In the genomic region with DNA sequence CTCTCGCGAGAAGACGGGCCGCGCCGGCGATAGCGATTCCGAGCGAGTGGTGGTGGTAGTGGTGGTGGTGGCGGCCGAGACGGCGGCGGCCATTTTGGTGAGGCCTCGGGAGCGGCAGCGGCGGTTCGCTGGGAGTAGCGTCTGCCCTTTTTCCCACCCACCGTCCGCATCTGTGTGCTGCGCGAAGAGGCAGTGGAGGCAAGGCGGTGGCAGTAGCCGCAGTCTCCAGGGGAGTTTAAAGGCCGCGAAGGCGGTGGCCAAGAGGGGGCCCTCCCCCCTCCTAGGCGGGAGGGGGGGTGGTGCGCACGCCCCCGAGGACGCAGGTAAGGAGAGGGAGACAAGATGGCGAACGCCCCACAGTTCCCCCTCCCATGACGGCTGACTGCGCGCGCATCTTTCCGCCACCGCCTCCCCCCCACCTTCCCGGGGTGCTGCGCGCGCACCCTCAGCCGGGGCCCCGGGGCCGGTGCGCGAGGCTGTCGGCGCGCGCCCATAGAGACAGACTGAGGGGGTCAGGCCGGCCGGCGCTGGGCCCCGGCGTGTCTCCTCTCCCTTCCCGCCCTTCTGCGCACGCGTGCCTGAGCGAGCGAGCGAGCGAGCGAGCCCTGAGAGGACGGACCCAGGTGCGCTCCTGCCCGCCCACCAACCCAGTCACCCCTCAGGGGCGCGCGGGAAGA, we compare ENCODE assay signal across 1 cellular context.
TF ChIP-seq lines count a peak whose summit lies in the region.

No MANE protein-coding gene starts in this region.

TF ChIP-seq in HepG2, 621 proteins besides CTCF, POLR2A, EP300 and RAD21 (continued from another document and continues in another):
- TF ChIP-seq, protein P1, sequence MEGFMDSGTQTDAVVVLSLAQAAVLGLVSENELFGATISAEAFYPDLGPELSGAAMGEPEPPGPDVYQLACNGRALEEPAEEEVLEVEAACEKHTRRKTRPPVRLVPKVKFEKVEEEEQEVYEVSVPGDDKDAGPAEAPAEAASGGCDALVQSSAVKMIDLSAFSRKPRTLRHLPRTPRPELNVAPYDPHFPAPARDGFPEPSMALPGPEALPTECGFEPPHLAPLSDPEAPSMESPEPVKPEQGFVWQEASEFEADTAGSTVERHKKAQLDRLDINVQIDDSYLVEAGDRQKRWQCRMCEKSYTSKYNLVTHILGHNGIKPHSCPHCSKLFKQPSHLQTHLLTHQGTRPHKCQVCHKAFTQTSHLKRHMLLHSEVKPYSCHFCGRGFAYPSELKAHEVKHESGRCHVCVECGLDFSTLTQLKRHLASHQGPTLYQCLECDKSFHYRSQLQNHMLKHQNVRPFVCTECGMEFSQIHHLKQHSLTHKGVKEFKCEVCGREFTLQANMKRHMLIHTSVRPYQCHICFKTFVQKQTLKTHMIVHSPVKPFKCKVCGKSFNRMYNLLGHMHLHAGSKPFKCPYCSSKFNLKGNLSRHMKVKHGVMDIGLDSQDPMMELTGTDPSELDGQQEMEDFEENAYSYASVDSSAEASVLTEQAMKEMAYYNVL (CRISPR knock-in tag; IDR thresholded peaks at IDR 0.05; ENCODE audit: borderline replicate concordance): peak; percentile 66; the same call in 1 of the 2 replicates
- TF ChIP-seq KDM2A (CRISPR knock-in tag; IDR thresholded peaks at IDR 0.05; ENCODE audit: borderline replicate concordance, low read depth): peak; percentile 99
- no peak for TF ChIP-seq RORA (CRISPR knock-in tag; IDR thresholded peaks at IDR 0.05)
- no peak for TF ChIP-seq ZNF17 (CRISPR knock-in tag; IDR thresholded peaks at IDR 0.05)
- no peak for TF ChIP-seq ZFAT (CRISPR knock-in tag; conservative IDR thresholded peaks at IDR 0.05)
- TF ChIP-seq HOXA5 (CRISPR knock-in tag; IDR thresholded peaks at IDR 0.05): peak; percentile 77; the same call in 1 of the 2 replicates
- TF ChIP-seq SMYD3 (CRISPR knock-in tag; IDR thresholded peaks at IDR 0.05): 0 out of 2 replicates have a peak, but pooled peaks have one; percentile 57
- TF ChIP-seq FOXK1 (CRISPR knock-in tag; IDR thresholded peaks at IDR 0.05; ENCODE audit: borderline replicate concordance, low read depth): peak; percentile 88
- TF ChIP-seq, protein P2, sequence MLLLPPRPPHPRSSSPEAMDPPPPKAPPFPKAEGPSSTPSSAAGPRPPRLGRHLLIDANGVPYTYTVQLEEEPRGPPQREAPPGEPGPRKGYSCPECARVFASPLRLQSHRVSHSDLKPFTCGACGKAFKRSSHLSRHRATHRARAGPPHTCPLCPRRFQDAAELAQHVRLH (CRISPR knock-in tag; IDR thresholded peaks at IDR 0.05; ENCODE audit: borderline replicate concordance, low read depth): peak; percentile 87; the same call in 1 of the 2 replicates
- TF ChIP-seq, protein P3, sequence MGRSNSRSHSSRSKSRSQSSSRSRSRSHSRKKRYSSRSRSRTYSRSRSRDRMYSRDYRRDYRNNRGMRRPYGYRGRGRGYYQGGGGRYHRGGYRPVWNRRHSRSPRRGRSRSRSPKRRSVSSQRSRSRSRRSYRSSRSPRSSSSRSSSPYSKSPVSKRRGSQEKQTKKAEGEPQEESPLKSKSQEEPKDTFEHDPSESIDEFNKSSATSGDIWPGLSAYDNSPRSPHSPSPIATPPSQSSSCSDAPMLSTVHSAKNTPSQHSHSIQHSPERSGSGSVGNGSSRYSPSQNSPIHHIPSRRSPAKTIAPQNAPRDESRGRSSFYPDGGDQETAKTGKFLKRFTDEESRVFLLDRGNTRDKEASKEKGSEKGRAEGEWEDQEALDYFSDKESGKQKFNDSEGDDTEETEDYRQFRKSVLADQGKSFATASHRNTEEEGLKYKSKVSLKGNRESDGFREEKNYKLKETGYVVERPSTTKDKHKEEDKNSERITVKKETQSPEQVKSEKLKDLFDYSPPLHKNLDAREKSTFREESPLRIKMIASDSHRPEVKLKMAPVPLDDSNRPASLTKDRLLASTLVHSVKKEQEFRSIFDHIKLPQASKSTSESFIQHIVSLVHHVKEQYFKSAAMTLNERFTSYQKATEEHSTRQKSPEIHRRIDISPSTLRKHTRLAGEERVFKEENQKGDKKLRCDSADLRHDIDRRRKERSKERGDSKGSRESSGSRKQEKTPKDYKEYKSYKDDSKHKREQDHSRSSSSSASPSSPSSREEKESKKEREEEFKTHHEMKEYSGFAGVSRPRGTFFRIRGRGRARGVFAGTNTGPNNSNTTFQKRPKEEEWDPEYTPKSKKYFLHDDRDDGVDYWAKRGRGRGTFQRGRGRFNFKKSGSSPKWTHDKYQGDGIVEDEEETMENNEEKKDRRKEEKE (IDR thresholded peaks at IDR 0.05): no peak
- TF ChIP-seq, protein P4, sequence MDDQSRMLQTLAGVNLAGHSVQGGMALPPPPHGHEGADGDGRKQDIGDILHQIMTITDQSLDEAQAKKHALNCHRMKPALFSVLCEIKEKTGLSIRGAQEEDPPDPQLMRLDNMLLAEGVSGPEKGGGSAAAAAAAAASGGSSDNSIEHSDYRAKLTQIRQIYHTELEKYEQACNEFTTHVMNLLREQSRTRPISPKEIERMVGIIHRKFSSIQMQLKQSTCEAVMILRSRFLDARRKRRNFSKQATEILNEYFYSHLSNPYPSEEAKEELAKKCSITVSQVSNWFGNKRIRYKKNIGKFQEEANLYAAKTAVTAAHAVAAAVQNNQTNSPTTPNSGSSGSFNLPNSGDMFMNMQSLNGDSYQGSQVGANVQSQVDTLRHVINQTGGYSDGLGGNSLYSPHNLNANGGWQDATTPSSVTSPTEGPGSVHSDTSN (CRISPR knock-in tag; IDR thresholded peaks at IDR 0.05; ENCODE audit: borderline replicate concordance): no peak
- no peak; the same call in 1 of the 2 replicates for TF ChIP-seq ELF3 (CRISPR knock-in tag; IDR thresholded peaks at IDR 0.05)
- TF ChIP-seq EED (CRISPR knock-in tag; IDR thresholded peaks at IDR 0.05): peak; percentile 99; the same call in 1 of the 2 replicates
- TF ChIP-seq RFX5 (IDR thresholded peaks at IDR 0.05; ENCODE audit: low read depth, low read length): no peak
- no peak for TF ChIP-seq ATAD3A (CRISPR knock-in tag; IDR thresholded peaks at IDR 0.05)
- TF ChIP-seq, protein P5, sequence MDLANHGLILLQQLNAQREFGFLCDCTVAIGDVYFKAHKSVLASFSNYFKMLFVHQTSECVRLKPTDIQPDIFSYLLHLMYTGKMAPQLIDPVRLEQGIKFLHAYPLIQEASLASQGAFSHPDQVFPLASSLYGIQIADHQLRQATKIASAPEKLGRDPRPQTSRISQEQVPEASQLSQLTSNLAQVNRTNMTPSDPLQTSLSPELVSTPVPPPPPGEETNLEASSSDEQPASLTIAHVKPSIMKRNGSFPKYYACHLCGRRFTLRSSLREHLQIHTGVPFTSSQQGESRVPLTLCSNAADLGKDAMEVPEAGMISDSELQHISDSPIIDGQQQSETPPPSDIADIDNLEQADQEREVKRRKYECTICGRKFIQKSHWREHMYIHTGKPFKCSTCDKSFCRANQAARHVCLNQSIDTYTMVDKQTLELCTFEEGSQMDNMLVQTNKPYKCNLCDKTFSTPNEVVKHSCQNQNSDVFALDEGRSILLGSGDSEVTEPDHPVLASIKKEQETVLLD (CRISPR knock-in tag; IDR thresholded peaks at IDR 0.05; ENCODE audit: low read depth): peak; percentile 96; the same call in 1 of the 2 replicates
- peak; percentile 63; the same call in 1 of the 2 replicates for TF ChIP-seq NFKBIZ (CRISPR knock-in tag; IDR thresholded peaks at IDR 0.05)
- no peak; the same call in 1 of the 2 replicates for TF ChIP-seq SNAPC2 (CRISPR knock-in tag; IDR thresholded peaks at IDR 0.05)
- TF ChIP-seq JARID2 (CRISPR knock-in tag; IDR thresholded peaks at IDR 0.05; ENCODE audit: insufficient replicate concordance): peak; percentile 60
- peak; percentile 68; the same call in 1 of the 2 replicates for TF ChIP-seq ZNF225 (CRISPR knock-in tag; IDR thresholded peaks at IDR 0.05)
- peak; percentile 89; the same call in 1 of the 2 replicates for TF ChIP-seq KLF15 (CRISPR knock-in tag; IDR thresholded peaks at IDR 0.05; ENCODE audit: borderline replicate concordance)
- peak in 1 of 2 experiments; percentile 14; a peak in 1 of 4 replicates for TF ChIP-seq NR2F1 (CRISPR knock-in tag; IDR thresholded peaks at IDR 0.05)
- TF ChIP-seq ZNF101 (CRISPR knock-in tag; IDR thresholded peaks at IDR 0.05; ENCODE audit: borderline replicate concordance, low read depth): no peak
- TF ChIP-seq, protein P6, sequence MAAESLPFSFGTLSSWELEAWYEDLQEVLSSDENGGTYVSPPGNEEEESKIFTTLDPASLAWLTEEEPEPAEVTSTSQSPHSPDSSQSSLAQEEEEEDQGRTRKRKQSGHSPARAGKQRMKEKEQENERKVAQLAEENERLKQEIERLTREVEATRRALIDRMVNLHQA (CRISPR knock-in tag; IDR thresholded peaks at IDR 0.05): no peak
- TF ChIP-seq FOXA1 (IDR thresholded peaks at IDR 0.05): no peak
- peak; percentile 17; the same call in 1 of the 2 replicates for TF ChIP-seq FOXA1 (CRISPR knock-in tag; IDR thresholded peaks at IDR 0.05)
- no peak for TF ChIP-seq ZNF672 (CRISPR knock-in tag; IDR thresholded peaks at IDR 0.05)
- no peak for TF ChIP-seq FOXM1 (CRISPR knock-in tag; IDR thresholded peaks at IDR 0.05)
- peak; percentile 27; the same call in 1 of the 2 replicates for TF ChIP-seq GATA4 (IDR thresholded peaks at IDR 0.05; ENCODE audit: borderline replicate concordance, low read depth)
- TF ChIP-seq MEF2D (CRISPR knock-in tag; IDR thresholded peaks at IDR 0.05): peak; percentile 81
- TF ChIP-seq MTF1 (CRISPR knock-in tag; IDR thresholded peaks at IDR 0.05): peak; percentile 93; the same call in 1 of the 2 replicates
- peak; percentile 95 for TF ChIP-seq AGO1 (IDR thresholded peaks at IDR 0.05; ENCODE audit: low read depth, low read length, poor library complexity, severe bottlenecking)
- peak; percentile 71; the same call in 1 of the 2 replicates for TF ChIP-seq ZFP90 (CRISPR knock-in tag; IDR thresholded peaks at IDR 0.05; ENCODE audit: borderline replicate concordance)
- TF ChIP-seq, protein P7, sequence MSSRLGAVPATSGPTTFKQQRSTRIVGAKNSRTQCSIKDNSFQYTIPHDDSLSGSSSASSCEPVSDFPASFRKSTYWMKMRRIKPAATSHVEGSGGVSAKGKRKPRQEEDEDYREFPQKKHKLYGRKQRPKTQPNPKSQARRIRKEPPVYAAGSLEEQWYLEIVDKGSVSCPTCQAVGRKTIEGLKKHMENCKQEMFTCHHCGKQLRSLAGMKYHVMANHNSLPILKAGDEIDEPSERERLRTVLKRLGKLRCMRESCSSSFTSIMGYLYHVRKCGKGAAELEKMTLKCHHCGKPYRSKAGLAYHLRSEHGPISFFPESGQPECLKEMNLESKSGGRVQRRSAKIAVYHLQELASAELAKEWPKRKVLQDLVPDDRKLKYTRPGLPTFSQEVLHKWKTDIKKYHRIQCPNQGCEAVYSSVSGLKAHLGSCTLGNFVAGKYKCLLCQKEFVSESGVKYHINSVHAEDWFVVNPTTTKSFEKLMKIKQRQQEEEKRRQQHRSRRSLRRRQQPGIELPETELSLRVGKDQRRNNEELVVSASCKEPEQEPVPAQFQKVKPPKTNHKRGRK (CRISPR knock-in tag; IDR thresholded peaks at IDR 0.05): no peak
- TF ChIP-seq ZNF12 (CRISPR knock-in tag; IDR thresholded peaks at IDR 0.05): peak; percentile 84
- TF ChIP-seq, protein P8, sequence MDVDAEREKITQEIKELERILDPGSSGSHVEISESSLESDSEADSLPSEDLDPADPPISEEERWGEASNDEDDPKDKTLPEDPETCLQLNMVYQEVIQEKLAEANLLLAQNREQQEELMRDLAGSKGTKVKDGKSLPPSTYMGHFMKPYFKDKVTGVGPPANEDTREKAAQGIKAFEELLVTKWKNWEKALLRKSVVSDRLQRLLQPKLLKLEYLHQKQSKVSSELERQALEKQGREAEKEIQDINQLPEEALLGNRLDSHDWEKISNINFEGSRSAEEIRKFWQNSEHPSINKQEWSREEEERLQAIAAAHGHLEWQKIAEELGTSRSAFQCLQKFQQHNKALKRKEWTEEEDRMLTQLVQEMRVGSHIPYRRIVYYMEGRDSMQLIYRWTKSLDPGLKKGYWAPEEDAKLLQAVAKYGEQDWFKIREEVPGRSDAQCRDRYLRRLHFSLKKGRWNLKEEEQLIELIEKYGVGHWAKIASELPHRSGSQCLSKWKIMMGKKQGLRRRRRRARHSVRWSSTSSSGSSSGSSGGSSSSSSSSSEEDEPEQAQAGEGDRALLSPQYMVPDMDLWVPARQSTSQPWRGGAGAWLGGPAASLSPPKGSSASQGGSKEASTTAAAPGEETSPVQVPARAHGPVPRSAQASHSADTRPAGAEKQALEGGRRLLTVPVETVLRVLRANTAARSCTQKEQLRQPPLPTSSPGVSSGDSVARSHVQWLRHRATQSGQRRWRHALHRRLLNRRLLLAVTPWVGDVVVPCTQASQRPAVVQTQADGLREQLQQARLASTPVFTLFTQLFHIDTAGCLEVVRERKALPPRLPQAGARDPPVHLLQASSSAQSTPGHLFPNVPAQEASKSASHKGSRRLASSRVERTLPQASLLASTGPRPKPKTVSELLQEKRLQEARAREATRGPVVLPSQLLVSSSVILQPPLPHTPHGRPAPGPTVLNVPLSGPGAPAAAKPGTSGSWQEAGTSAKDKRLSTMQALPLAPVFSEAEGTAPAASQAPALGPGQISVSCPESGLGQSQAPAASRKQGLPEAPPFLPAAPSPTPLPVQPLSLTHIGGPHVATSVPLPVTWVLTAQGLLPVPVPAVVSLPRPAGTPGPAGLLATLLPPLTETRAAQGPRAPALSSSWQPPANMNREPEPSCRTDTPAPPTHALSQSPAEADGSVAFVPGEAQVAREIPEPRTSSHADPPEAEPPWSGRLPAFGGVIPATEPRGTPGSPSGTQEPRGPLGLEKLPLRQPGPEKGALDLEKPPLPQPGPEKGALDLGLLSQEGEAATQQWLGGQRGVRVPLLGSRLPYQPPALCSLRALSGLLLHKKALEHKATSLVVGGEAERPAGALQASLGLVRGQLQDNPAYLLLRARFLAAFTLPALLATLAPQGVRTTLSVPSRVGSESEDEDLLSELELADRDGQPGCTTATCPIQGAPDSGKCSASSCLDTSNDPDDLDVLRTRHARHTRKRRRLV (CRISPR knock-in tag; IDR thresholded peaks at IDR 0.05): no peak; the same call in 1 of the 2 replicates
- TF ChIP-seq KLF11 (CRISPR knock-in tag; IDR thresholded peaks at IDR 0.05): no peak; the same call in 1 of the 2 replicates
- TF ChIP-seq ZNF335 (CRISPR knock-in tag; IDR thresholded peaks at IDR 0.05): peak; percentile 78; the same call in 1 of the 2 replicates
- no peak for TF ChIP-seq KDM1A (CRISPR knock-in tag; IDR thresholded peaks at IDR 0.05)
- TF ChIP-seq CCAR2 (optimal IDR thresholded peaks at IDR 0.05; ENCODE audit: low read depth, low read length): no peak
- TF ChIP-seq SKI (IDR thresholded peaks at IDR 0.05; ENCODE audit: partially characterized antibody): peak; percentile 84
- TF ChIP-seq ZNF143 (CRISPR knock-in tag; IDR thresholded peaks at IDR 0.05): peak; percentile 82
- peak; percentile 98 for TF ChIP-seq CBX5 (CRISPR knock-in tag; IDR thresholded peaks at IDR 0.05; ENCODE audit: borderline replicate concordance)
- no peak for TF ChIP-seq BORCS8-MEF2B (CRISPR knock-in tag; IDR thresholded peaks at IDR 0.05)
- no peak; the same call in 1 of the 2 replicates for TF ChIP-seq ZNF460 (CRISPR knock-in tag; IDR thresholded peaks at IDR 0.05; ENCODE audit: borderline replicate concordance)
- TF ChIP-seq, protein P9, sequence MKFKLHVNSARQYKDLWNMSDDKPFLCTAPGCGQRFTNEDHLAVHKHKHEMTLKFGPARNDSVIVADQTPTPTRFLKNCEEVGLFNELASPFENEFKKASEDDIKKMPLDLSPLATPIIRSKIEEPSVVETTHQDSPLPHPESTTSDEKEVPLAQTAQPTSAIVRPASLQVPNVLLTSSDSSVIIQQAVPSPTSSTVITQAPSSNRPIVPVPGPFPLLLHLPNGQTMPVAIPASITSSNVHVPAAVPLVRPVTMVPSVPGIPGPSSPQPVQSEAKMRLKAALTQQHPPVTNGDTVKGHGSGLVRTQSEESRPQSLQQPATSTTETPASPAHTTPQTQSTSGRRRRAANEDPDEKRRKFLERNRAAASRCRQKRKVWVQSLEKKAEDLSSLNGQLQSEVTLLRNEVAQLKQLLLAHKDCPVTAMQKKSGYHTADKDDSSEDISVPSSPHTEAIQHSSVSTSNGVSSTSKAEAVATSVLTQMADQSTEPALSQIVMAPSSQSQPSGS (CRISPR knock-in tag; IDR thresholded peaks at IDR 0.05): peak; percentile 85; the same call in 1 of the 2 replicates
- no peak for TF ChIP-seq ZNF737 (CRISPR knock-in tag; IDR thresholded peaks at IDR 0.05; ENCODE audit: borderline replicate concordance)
